ENCODE assay signal across 9 cellular contexts in genomic region chr2:223943135-223943534, GRCh38. TPM values are rescaled to one million over a fixed set of nuclear protein-coding genes. Genes with fewer than 3 reads are reported as not detected.
DNase-seq lines count a peak whose midpoint lies in the region; ATAC-seq and TF ChIP-seq lines count a peak whose summit lies in the region.
"Had no signal": no experiment of that assay in that cellular context is flagged by ENCODE, and none has a peak within 500 bp of the region (broad histone marks: within the 10 kb centered on the region; RNA-seq: fewer than 3 reads in every experiment).

No MANE protein-coding gene starts in this region.

- H3K27ac ChIP-seq in fibroblast of lung (ENCODE audit: insufficient read depth, low read length) (peak overlapping the region; percentile 56), gastrocnemius medialis (peak overlapping the region; percentile 89 to 97 (median 92))

- H3K36me3 Mint-ChIP-seq in T-cell, result peaks cover 16% of the 10 kb centered on the region

- no peaks in the 10 kb centered on the region for H4K20me1 ChIP-seq in fibroblast of lung (ENCODE audit: control insufficient read depth, extremely low read depth, insufficient read depth, low read length)

- H3K9me3 ChIP-seq in fibroblast of lung (ENCODE audit: control insufficient read depth, insufficient read depth, low read depth, low read length), result no peaks in the 10 kb centered on the region
- H3K9me3 ChIP-seq in gastrocnemius medialis, result no peaks in the 10 kb centered on the region

- DNase-seq in T-cell (no peak), fibroblast of lung (ENCODE audit: low read depth in 2 of 2) (no peak), gastrocnemius medialis (no peak), NCI-H1436 (lab: John Stamatoyannopoulos, UW) (no peak), LoVo (ENCODE audit: low spot score) (no peak)
- DNase-seq: SIG-M5 had no signal

- no peaks in the 10 kb centered on the region for H3K27me3 Mint-ChIP-seq in T-cell

- H3K27ac Mint-ChIP-seq in T-cell, result peak overlapping the region; percentile 72 to 84

- in situ Hi-C loops in gastrocnemius medialis (cut with MboI; ENCODE audit: low sequenced_read_pairs in 4 of 4), result no loop called here

- TF ChIP-seq CTCF in fibroblast of lung (conservative IDR thresholded peaks at IDR 0.05 in 1 of 2, IDR thresholded peaks at IDR 0.05 in 1 of 2; ENCODE audit: low read depth in 1 of 2, low read length in 2 of 2), result no peak
- no peak for TF ChIP-seq CTCF in gastrocnemius medialis (IDR thresholded peaks at IDR 0.05 in 4 of 5, conservative IDR thresholded peaks at IDR 0.05 in 1 of 5)

- H3K4me3 Mint-ChIP-seq in T-cell, result peak overlapping the region; percentile 90 to 95 (median 90)

- peak overlapping the region; percentile 86 for H3K4me2 ChIP-seq in fibroblast of lung (ENCODE audit: extremely low read depth, insufficient read depth, low read length)

- CTCF ChIA-PET in T-cell (lab: Charles Lee), result interaction anchor here (0.6 to 1.0 kb wide), 3 partner anchors 14 to 972 kb away, joined by 3 to 5 read pairs (median 4); no protein-coding TSS in a partner anchor

- peaks cover 59 to 64% (median 61%) of the 10 kb centered on the region in 3 donors for H3K4me1 Mint-ChIP-seq in T-cell

- ATAC-seq in T-cell (replicated peaks in 1 of 4) (no peak), gastrocnemius medialis (no peak), HG03139 (IDR thresholded peaks at IDR 0.05; ENCODE audit: unreplicated experiment) (no peak), GM21576 (IDR thresholded peaks at IDR 0.05; ENCODE audit: unreplicated experiment) (no peak)

- H3K4me1 ChIP-seq in fibroblast of lung (ENCODE audit: control insufficient read depth, extremely low read depth, insufficient read depth, low read length) (peaks cover 14% of the 10 kb centered on the region), gastrocnemius medialis (peaks cover 29% of the 10 kb centered on the region in 2 donors)

- POLR2A ChIA-PET in T-cell (lab: Charles Lee), result interaction anchor here in 1 of 2 donors (0.5 to 0.6 kb wide), 2 partner anchors 41 to 598 kb away, joined by 3 to 5 read pairs; no protein-coding TSS in a partner anchor

- peaks cover 0 to 8% (median 0%) of the 10 kb centered on the region in 3 donors for H3K9me3 Mint-ChIP-seq in T-cell

- H3K27me3 ChIP-seq in fibroblast of lung (ENCODE audit: control insufficient read depth, insufficient read depth, low read length) (no peaks in the 10 kb centered on the region), gastrocnemius medialis (no peaks in the 10 kb centered on the region)

- H2AFZ ChIP-seq in fibroblast of lung (ENCODE audit: low read length), result no peak overlapping the region

- no peak overlapping the region for H3K9ac ChIP-seq in fibroblast of lung (ENCODE audit: insufficient read depth, low read length)

- no peak for TF ChIP-seq POLR2A in gastrocnemius medialis (IDR thresholded peaks at IDR 0.05)

- H3K4me3 ChIP-seq in GM08714 (ENCODE audit: low read length), result peak overlapping the region; percentile 87; the same call in 1 of the 2 replicates
- peak overlapping the region; percentile 80 to 86 (median 82) for H3K4me3 ChIP-seq in fibroblast of lung (replicated peaks in 1 of 4; ENCODE audit: control extremely low read depth in 1 of 4, insufficient read depth in 1 of 4, low read depth in 3 of 4, low read length in 4 of 4)
- peak overlapping the region in 3 of 4 donors; percentile 85 to 92 (median 86) for H3K4me3 ChIP-seq in gastrocnemius medialis

- no peaks in the 10 kb centered on the region for H3K36me3 ChIP-seq in fibroblast of lung (ENCODE audit: control insufficient read depth, insufficient read depth, low read length)
- no peaks in the 10 kb centered on the region for H3K36me3 ChIP-seq in gastrocnemius medialis

- peaks cover 55% of the 10 kb centered on the region for H3K79me2 ChIP-seq in fibroblast of lung (ENCODE audit: control insufficient read depth, insufficient read depth, low read length)

- intact Hi-C loops in gastrocnemius medialis (cut with DNase I; ENCODE audit: low total_unique reads), result no loop called here

RNA-seq across cellular contexts. Expression of gene WDFY1, which starts 2.0 kb away (rescaled TPM):
- total RNA-seq in T-cell (10 to 100 TPM; 27.5 to 45.2 (median 36.6) TPM), fibroblast of lung (107 and 156 TPM in 2 replicates), gastrocnemius medialis (10 to 100 TPM; 12.0 to 25.7 (median 17.1) TPM)
- polyA plus RNA-seq in fibroblast of lung, result 59.2 and 79.1 TPM in 2 replicates
- polyA plus RNA-seq in fibroblast of lung (2012), result 38.4 and 53.2 TPM in 2 replicates
- 151 and 153 TPM in 2 replicates for polyA minus RNA-seq in fibroblast of lung (ENCODE audit: low replicate concordance)

RNA-seq across cellular contexts. Expression of gene MRPL44, which starts 14.1 kb away (rescaled TPM):
- 10 to 100 TPM; 22.4 to 25.3 (median 23.8) TPM for total RNA-seq in T-cell
- 31.3 and 34.0 TPM in 2 replicates for total RNA-seq in fibroblast of lung
- 27.4 and 33.7 TPM in 2 replicates for polyA plus RNA-seq in fibroblast of lung
- polyA plus RNA-seq in fibroblast of lung (2012), result 18.5 and 25.3 TPM in 2 replicates
- 8.1 and 14.7 TPM in 2 replicates for polyA minus RNA-seq in fibroblast of lung (ENCODE audit: low replicate concordance)
- total RNA-seq in gastrocnemius medialis, result 10 to 100 TPM; 25.8 to 40.6 (median 33.7) TPM
